ENCODE assay signal across 9 cellular contexts in the genomic region with DNA sequence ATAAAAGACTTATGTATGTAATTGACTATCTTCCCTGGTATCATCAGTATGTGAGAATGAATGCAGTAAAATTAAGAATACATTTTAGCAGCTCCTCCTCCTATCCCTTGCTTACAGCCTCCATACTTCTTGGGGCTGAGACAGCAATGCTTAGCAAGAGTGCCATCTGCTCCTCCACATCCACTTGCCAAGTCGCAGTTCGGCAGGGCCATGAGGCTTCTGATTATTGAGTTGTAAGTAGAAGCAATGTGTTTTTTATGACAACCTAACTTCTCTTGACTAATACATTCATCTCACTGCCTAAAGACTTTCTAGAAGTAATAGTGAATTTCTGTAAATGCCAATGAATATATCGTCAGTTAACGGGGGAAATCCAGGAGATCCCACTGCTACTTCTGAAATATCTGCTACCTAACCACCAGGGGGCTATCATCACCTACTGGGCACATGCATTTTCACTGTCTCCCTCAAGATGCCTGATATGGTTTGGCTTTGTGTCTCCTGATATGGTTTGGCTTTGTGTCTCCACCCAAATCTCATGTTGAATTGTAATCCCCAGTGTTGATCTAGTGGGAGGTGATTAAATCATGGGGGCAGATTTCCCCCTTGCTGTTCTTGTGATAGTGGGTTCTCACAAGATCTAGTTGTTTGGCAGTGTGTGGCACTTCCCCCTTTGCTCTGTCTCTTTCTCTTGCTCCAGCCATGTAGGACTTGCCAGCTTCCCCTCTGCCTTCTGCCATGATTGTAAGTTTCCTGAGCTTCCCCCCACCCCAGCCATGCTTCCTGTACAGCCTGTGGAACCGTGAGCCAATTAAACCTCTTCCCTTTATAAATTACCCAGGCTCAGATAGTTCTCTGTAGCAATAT. TPM values are rescaled to one million over a fixed set of nuclear protein-coding genes. Genes with fewer than 3 reads are reported as not detected.
DNase-seq lines count a peak whose midpoint lies in the region; ATAC-seq and TF ChIP-seq lines count a peak whose summit lies in the region.
"Had no signal": no experiment of that assay in that cellular context is flagged by ENCODE, and none has a peak within 500 bp of the region (broad histone marks: within the 10 kb centered on the region; RNA-seq: fewer than 3 reads in every experiment).

No MANE protein-coding gene starts in this region.

- POLR2A ChIA-PET in T-cell (lab: Charles Lee), result no interaction called here

- peak; percentile 57 for TF ChIP-seq RAD21 in Ishikawa (IDR thresholded peaks at IDR 0.05; ENCODE audit: low read depth)

- H3K4me1 ChIP-seq in vagina, result no peaks in the 10 kb centered on the region

- H3K4me3 ChIP-seq in AG10803 (ENCODE audit: low read length) (no peak overlapping the region), vagina (no peak overlapping the region)
- H3K4me3 ChIP-seq: dorsolateral prefrontal cortex had no signal

- H3K27me3 Mint-ChIP-seq in progenitor cell of endocrine pancreas (no peaks in the 10 kb centered on the region), T-cell (no peaks in the 10 kb centered on the region)
- H3K27me3 Mint-ChIP-seq in activated T-cell treated with anti-CD3 and anti-CD28 coated beads, Interleukin-2, amount 50 U/mL, for 24 hours, result peaks cover under 1% of the 10 kb centered on the region

- H3K4me1 Mint-ChIP-seq in progenitor cell of endocrine pancreas (ENCODE audit: low read depth) (no peaks in the 10 kb centered on the region), T-cell (peaks cover 0 to 6% (median 0%) of the 10 kb centered on the region in 3 donors)
- H3K4me1 Mint-ChIP-seq in activated T-cell treated with anti-CD3 and anti-CD28 coated beads, Interleukin-2, amount 50 U/mL, for 24 hours (ENCODE audit: low read depth), result peaks cover 2% of the 10 kb centered on the region

- H3K36me3 ChIP-seq in vagina, result no peaks in the 10 kb centered on the region

- H3K36me3 Mint-ChIP-seq in progenitor cell of endocrine pancreas (ENCODE audit: insufficient read depth) (no peaks in the 10 kb centered on the region), T-cell (no peaks in the 10 kb centered on the region)
- no peaks in the 10 kb centered on the region for H3K36me3 Mint-ChIP-seq in activated T-cell treated with anti-CD3 and anti-CD28 coated beads, Interleukin-2, amount 50 U/mL, for 24 hours (ENCODE audit: low read depth)

- H3K9me3 Mint-ChIP-seq in progenitor cell of endocrine pancreas (ENCODE audit: low read depth) (peaks cover 3% of the 10 kb centered on the region), T-cell (no peaks in the 10 kb centered on the region)
- no peaks in the 10 kb centered on the region for H3K9me3 Mint-ChIP-seq in activated T-cell treated with anti-CD3 and anti-CD28 coated beads, Interleukin-2, amount 50 U/mL, for 24 hours

- H3K4me3 Mint-ChIP-seq in progenitor cell of endocrine pancreas (ENCODE audit: low read depth), result no peak overlapping the region
- no peak overlapping the region for H3K4me3 Mint-ChIP-seq in T-cell
- H3K4me3 Mint-ChIP-seq in activated T-cell treated with anti-CD3 and anti-CD28 coated beads, Interleukin-2, amount 50 U/mL, for 24 hours, result no peak overlapping the region

- no peak for TF ChIP-seq POLR2A in vagina (IDR thresholded peaks at IDR 0.05)

- no peak for ATAC-seq in T-cell (replicated peaks in 1 of 4)

- H3K27me3 ChIP-seq in vagina, result no peaks in the 10 kb centered on the region
- H3K27me3 ChIP-seq: dorsolateral prefrontal cortex had no signal

- in situ Hi-C loops in GM13977 (cut with MboI; ENCODE audit: low pct_unique_long_range_greater_than_20kb, low sequenced_read_pairs, unreplicated experiment), result no loop called here

- no peaks in the 10 kb centered on the region for H3K9me3 ChIP-seq in vagina

- intact Hi-C loops in vagina (cut with DNase I), result no loop called here

- no peak for TF ChIP-seq EP300 in Ishikawa (IDR thresholded peaks at IDR 0.05; ENCODE audit: borderline replicate concordance)

- H3K27ac ChIP-seq in vagina, result no peak overlapping the region

- CTCF ChIA-PET in T-cell (lab: Charles Lee), result interaction anchor here in 1 of 2 donors (1.2 kb wide), 1 partner anchor 33 kb away, joined by 5 read pairs; no protein-coding TSS in a partner anchor

- DNase-seq in AG10803 (ENCODE audit: low read depth), result no peak
- DNase-seq in GM13977 (ENCODE audit: low spot score), result peak; percentile 16
- DNase-seq in amniotic epithelial cell (ENCODE audit: low read depth), result peak; percentile 37
- DNase-seq in progenitor cell of endocrine pancreas (ENCODE audit: low spot score, unreplicated experiment), result no peak
- DNase-seq in T-cell, result no peak
- DNase-seq in activated T-cell treated with anti-CD3 and anti-CD28 coated beads, Interleukin-2, amount 50 U/mL, for 24 hours, result no peak
- DNase-seq in vagina (ENCODE audit: extremely low spot score in 2 of 2), result no peak

- H3K27ac Mint-ChIP-seq in progenitor cell of endocrine pancreas (no peak overlapping the region), T-cell (no peak overlapping the region)
- no peak overlapping the region for H3K27ac Mint-ChIP-seq in activated T-cell treated with anti-CD3 and anti-CD28 coated beads, Interleukin-2, amount 50 U/mL, for 24 hours

- TF ChIP-seq CTCF in AG10803 (conservative IDR thresholded peaks at IDR 0.05; ENCODE audit: low read length) (peak; percentile 34), GM13977 (IDR thresholded peaks at IDR 0.05; ENCODE audit: extremely low read depth, insufficient read depth, missing control alignments) (peak; percentile 37), progenitor cell of endocrine pancreas (IDR thresholded peaks at IDR 0.05; ENCODE audit: unreplicated experiment) (peak; percentile 49), vagina (IDR thresholded peaks at IDR 0.05) (no peak)

TF ChIP-seq in Ishikawa, 13 proteins besides CTCF, POLR2A, EP300 and RAD21:
- TF ChIP-seq FOXM1 (IDR thresholded peaks at IDR 0.05; ENCODE audit: borderline replicate concordance, low read depth) (no peak), TAF1 (IDR thresholded peaks at IDR 0.05; ENCODE audit: low read depth) (no peak), CEBPB (IDR thresholded peaks at IDR 0.05) (no peak), TEAD4 (IDR thresholded peaks at IDR 0.05) (no peak), ZBTB7A (IDR thresholded peaks at IDR 0.05; ENCODE audit: low read depth) (no peak), CREB1 (IDR thresholded peaks at IDR 0.05; ENCODE audit: low read depth) (no peak), EGR1 (IDR thresholded peaks at IDR 0.05) (no peak), TCF12 (IDR thresholded peaks at IDR 0.05; ENCODE audit: low read depth) (no peak), YY1 (IDR thresholded peaks at IDR 0.05; ENCODE audit: low read depth) (no peak)
- TF ChIP-seq, protein P1, sequence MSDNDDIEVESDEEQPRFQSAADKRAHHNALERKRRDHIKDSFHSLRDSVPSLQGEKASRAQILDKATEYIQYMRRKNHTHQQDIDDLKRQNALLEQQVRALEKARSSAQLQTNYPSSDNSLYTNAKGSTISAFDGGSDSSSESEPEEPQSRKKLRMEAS (IDR thresholded peaks at IDR 0.05), result no peak
TF ChIP-seq in Ishikawa: peak in this region for 0.

RNA-seq across cellular contexts. Expression of gene EXTL2, which starts 59.6 kb away (rescaled TPM):
- total RNA-seq in progenitor cell of endocrine pancreas (46.3 and 50.4 TPM in 2 replicates), T-cell (1 to 10 TPM; 2.4 to 4.1 (median 2.7) TPM), vagina (10.1 TPM)

Comparison
In these comparisons a context has a peak if more than half of its experiments do, and no peak if none do; other contexts are left out.
1. DNase-seq: peak in GM13977 (single experiment) and amniotic epithelial cell (single experiment); none in AG10803 (single experiment), progenitor cell of endocrine pancreas (single experiment), T-cell (0 of 34), activated T-cell treated with anti-CD3 and anti-CD28 coated beads, Interleukin-2, amount 50 U/mL, for 24 hours (single experiment) and vagina (0 of 2).
2. CTCF ChIP-seq: peak in AG10803 (single experiment), GM13977 (single experiment) and progenitor cell of endocrine pancreas (single experiment); none in vagina (0 of 3).